In the genomic region with DNA sequence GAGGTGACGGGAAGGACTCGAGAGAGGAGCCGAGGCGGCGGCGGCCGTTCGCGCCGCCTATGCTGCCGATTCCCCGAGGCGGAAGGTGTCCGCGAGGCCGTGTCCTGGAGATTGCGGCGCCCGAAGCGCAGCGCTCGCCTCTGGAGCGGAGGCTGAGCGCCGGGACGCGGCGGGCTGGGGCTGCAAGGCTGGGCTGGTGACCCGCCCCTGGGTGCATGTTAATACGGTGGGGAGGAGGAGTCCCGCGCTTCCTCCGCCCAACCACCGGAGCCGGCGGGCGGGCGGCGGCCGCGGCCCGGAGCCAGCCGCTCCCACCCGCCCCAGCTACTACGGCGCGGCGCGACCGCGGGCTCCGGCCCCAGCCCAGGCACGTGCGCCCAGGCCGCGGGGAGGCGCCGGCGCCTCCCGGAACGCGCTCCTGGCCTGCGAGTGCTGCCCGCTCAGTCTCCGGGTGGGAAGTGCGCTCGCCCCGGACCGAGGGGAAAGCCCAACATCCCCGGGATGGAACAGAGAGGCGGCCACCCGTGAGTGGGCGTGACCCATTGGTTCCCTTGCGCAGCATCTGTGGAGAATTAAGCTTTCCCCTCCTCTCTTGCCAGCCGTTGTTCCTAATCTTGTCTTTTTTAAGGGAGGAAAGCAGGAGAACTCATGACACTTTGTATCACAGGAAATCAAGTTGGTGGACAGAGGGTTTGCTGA, we compare ENCODE assay signal across 1 cellular context.
A peak's percentile ranks its signal among the peaks of the same experiment; 100 is the strongest.
TF ChIP-seq lines count a peak whose summit lies in the region.

A gene (minus strand): TSS at position 195 of the 699 bp plus-strand sequence.

TF ChIP-seq in HepG2, 621 proteins besides CTCF, POLR2A, EP300 and RAD21 (continued from another document):
- TF ChIP-seq, protein P1, sequence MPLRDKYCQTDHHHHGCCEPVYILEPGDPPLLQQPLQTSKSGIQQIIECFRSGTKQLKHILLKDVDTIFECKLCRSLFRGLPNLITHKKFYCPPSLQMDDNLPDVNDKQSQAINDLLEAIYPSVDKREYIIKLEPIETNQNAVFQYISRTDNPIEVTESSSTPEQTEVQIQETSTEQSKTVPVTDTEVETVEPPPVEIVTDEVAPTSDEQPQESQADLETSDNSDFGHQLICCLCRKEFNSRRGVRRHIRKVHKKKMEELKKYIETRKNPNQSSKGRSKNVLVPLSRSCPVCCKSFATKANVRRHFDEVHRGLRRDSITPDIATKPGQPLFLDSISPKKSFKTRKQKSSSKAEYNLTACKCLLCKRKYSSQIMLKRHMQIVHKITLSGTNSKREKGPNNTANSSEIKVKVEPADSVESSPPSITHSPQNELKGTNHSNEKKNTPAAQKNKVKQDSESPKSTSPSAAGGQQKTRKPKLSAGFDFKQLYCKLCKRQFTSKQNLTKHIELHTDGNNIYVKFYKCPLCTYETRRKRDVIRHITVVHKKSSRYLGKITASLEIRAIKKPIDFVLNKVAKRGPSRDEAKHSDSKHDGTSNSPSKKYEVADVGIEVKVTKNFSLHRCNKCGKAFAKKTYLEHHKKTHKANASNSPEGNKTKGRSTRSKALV (CRISPR knock-in tag; IDR thresholded peaks at IDR 0.05), result peak; percentile 69
- TF ChIP-seq ZNF562 (CRISPR knock-in tag; IDR thresholded peaks at IDR 0.05; ENCODE audit: borderline replicate concordance) (no peak), BHLHE40 (IDR thresholded peaks at IDR 0.05; ENCODE audit: low read length) (0 out of 2 replicates have a peak, but pooled peaks have one; percentile 23), ZNF430 (CRISPR knock-in tag; IDR thresholded peaks at IDR 0.05) (no peak), ZNF136 (CRISPR knock-in tag; IDR thresholded peaks at IDR 0.05; ENCODE audit: low read depth) (no peak), HNRNPLL (IDR thresholded peaks at IDR 0.05; ENCODE audit: low read depth, low read length, poor library complexity, severe bottlenecking) (peak; percentile 34)
- TF ChIP-seq, protein P2, sequence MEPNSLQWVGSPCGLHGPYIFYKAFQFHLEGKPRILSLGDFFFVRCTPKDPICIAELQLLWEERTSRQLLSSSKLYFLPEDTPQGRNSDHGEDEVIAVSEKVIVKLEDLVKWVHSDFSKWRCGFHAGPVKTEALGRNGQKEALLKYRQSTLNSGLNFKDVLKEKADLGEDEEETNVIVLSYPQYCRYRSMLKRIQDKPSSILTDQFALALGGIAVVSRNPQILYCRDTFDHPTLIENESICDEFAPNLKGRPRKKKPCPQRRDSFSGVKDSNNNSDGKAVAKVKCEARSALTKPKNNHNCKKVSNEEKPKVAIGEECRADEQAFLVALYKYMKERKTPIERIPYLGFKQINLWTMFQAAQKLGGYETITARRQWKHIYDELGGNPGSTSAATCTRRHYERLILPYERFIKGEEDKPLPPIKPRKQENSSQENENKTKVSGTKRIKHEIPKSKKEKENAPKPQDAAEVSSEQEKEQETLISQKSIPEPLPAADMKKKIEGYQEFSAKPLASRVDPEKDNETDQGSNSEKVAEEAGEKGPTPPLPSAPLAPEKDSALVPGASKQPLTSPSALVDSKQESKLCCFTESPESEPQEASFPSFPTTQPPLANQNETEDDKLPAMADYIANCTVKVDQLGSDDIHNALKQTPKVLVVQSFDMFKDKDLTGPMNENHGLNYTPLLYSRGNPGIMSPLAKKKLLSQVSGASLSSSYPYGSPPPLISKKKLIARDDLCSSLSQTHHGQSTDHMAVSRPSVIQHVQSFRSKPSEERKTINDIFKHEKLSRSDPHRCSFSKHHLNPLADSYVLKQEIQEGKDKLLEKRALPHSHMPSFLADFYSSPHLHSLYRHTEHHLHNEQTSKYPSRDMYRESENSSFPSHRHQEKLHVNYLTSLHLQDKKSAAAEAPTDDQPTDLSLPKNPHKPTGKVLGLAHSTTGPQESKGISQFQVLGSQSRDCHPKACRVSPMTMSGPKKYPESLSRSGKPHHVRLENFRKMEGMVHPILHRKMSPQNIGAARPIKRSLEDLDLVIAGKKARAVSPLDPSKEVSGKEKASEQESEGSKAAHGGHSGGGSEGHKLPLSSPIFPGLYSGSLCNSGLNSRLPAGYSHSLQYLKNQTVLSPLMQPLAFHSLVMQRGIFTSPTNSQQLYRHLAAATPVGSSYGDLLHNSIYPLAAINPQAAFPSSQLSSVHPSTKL (CRISPR knock-in tag; IDR thresholded peaks at IDR 0.05), result no peak
